Comparison of ENCODE assay signal across 1 cellular context in the genomic region with DNA sequence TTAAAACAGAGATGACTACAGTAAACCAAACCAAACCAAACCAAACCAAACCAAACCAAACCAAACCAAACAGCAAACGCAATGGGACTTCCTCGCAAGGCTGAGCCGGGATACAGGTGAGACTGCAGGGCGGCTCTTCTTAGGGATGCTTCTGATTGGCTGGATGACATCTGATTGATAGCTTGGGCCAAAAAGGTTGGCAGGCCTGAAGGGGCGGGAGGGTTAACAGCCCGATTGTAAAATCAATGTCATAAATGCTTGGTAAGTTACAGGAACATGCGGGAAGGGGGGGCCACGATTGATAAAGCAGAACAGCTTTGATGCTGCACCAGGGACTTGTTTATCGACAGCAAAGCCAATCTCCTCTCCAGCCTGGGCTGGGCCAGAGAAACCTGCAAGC.
TF ChIP-seq lines count a peak whose summit lies in the region.

No MANE protein-coding gene starts in this region.

TF ChIP-seq in H1, 55 proteins besides CTCF, POLR2A, EP300 and RAD21:
- TF ChIP-seq RFX5 (IDR thresholded peaks at IDR 0.05; ENCODE audit: borderline replicate concordance, low read depth, low read length), result peak; percentile 82; the same call in 1 of the 2 replicates
- no peak for TF ChIP-seq POU5F1 (IDR thresholded peaks at IDR 0.05; ENCODE audit: low read depth, low read length)
